1 cellular context compared by ENCODE assay signal in the genomic region with DNA sequence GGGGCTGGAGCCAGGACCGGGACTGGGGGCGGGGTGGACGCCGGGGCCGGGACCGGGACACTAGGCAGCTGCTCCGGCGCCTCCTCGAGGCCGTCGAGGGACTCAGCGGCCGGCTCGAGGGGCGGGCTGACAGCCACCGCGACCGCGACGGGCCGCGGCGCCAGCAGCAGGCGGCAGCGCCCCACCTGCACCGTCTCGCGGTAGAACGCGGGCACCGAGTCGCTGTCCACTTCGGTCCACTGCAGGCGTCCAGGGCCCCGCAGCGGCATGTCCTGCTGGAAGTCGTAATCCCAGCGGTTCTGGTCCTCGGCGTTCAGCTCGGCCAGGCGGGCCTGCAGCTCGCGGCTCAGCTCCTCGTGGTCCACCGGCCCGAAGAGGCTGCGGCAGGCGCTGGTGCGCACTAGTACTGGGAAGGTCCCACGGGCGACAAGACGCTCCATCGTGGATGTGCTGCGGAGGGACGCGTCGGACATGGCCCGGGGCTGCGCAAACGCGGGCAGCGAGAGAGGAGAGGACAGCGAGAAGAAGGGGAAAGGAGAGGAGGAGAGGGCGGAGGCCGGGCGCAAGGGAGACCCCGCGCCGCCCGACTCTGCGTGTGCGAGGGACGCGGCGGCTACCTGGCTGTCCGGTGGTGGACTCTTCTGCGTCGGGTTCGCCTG.
TF ChIP-seq lines count a peak whose summit lies in the region.

No MANE protein-coding gene starts in this region.

TF ChIP-seq in K562, 482 proteins besides CTCF, POLR2A, EP300 and RAD21 (continued from another document and continues in another):
- TF ChIP-seq SMAD4 (CRISPR knock-in tag; conservative IDR thresholded peaks at IDR 0.05) (peak; percentile 79), ARID1B (IDR thresholded peaks at IDR 0.05) (no peak; the same call in 1 of the 2 replicates), ZC3H8 (IDR thresholded peaks at IDR 0.05) (no peak), ZNF668 (CRISPR knock-in tag; IDR thresholded peaks at IDR 0.05) (no peak), RBM25 (IDR thresholded peaks at IDR 0.05; ENCODE audit: low read depth, low read length, severe bottlenecking) (peak; percentile 7), ZNF76 (CRISPR knock-in tag; IDR thresholded peaks at IDR 0.05; ENCODE audit: borderline replicate concordance) (no peak), TBP (optimal IDR thresholded peaks at IDR 0.05; ENCODE audit: low read depth, low read length) (no peak), RNF2 (IDR thresholded peaks at IDR 0.05) (peak; percentile 29; the same call in 1 of the 2 replicates), TRIM28 (IDR thresholded peaks at IDR 0.05) (no peak), POU5F1 (IDR thresholded peaks at IDR 0.05; ENCODE audit: borderline replicate concordance, low read depth, low read length, partially characterized antibody) (no peak), NFE2L1 (tag; IDR thresholded peaks at IDR 0.05; ENCODE audit: borderline replicate concordance, low read depth) (no peak), ILF3 (IDR thresholded peaks at IDR 0.05; ENCODE audit: borderline replicate concordance) (no peak), MBD2 (IDR thresholded peaks at IDR 0.05; ENCODE audit: borderline replicate concordance, low read depth) (no peak), SMAD3 (CRISPR knock-in tag; conservative IDR thresholded peaks at IDR 0.05) (no peak), SREBF2 (CRISPR knock-in tag; IDR thresholded peaks at IDR 0.05) (no peak), MED1 (CRISPR knock-in tag; IDR thresholded peaks at IDR 0.05; ENCODE audit: borderline replicate concordance) (no peak), NUFIP1 (IDR thresholded peaks at IDR 0.05; ENCODE audit: partially characterized antibody) (no peak), ERF (CRISPR knock-in tag; IDR thresholded peaks at IDR 0.05) (no peak), ZBTB17 (CRISPR knock-in tag; IDR thresholded peaks at IDR 0.05) (no peak), TAF7 (tag; IDR thresholded peaks at IDR 0.05) (no peak), SREBF1 (IDR thresholded peaks at IDR 0.05; ENCODE audit: borderline replicate concordance, low read depth, low read length) (no peak), SNIP1 (IDR thresholded peaks at IDR 0.05; ENCODE audit: low read depth) (no peak), CSDE1 (IDR thresholded peaks at IDR 0.05) (no peak), CC2D1A (IDR thresholded peaks at IDR 0.05) (no peak), MLX (CRISPR knock-in tag; conservative IDR thresholded peaks at IDR 0.05) (no peak; a peak in 1 of 4 replicates), ZNF561 (CRISPR knock-in tag; conservative IDR thresholded peaks at IDR 0.05) (no peak), ZBTB33 (CRISPR knock-in tag; IDR thresholded peaks at IDR 0.05) (peak; percentile 92), SMARCA5 (IDR thresholded peaks at IDR 0.05) (0 out of 2 replicates have a peak, but pooled peaks have one; percentile 28), HMGN3 (IDR thresholded peaks at IDR 0.05; ENCODE audit: borderline replicate concordance, extremely low read depth, insufficient read length, low read depth, low read length) (peak; percentile 42), ZNF589 (CRISPR knock-in tag; IDR thresholded peaks at IDR 0.05; ENCODE audit: low read depth) (no peak), ETS2 (tag; IDR thresholded peaks at IDR 0.05; ENCODE audit: borderline replicate concordance, poor library complexity, severe bottlenecking) (no peak), NFE2 (IDR thresholded peaks at IDR 0.05; ENCODE audit: low read depth) (no peak), ZNF212 (CRISPR knock-in tag; IDR thresholded peaks at IDR 0.05) (no peak), ZNF23 (CRISPR knock-in tag; IDR thresholded peaks at IDR 0.05) (no peak), CHD4 (IDR thresholded peaks at IDR 0.05; ENCODE audit: insufficient read depth, insufficient replicate concordance, low read depth, low read length, poor library complexity, severe bottlenecking) (peak; percentile 59), TEAD2 (tag; IDR thresholded peaks at IDR 0.05) (no peak), PHTF2 (CRISPR knock-in tag; IDR thresholded peaks at IDR 0.05) (no peak), TARDBP (IDR thresholded peaks at IDR 0.05) (no peak), ZNF436 (CRISPR knock-in tag; IDR thresholded peaks at IDR 0.05) (no peak), ZNF609 (CRISPR knock-in tag; IDR thresholded peaks at IDR 0.05; ENCODE audit: borderline replicate concordance) (peak; percentile 71; the same call in 1 of the 2 replicates), KLF6 (CRISPR knock-in tag; IDR thresholded peaks at IDR 0.05; ENCODE audit: borderline replicate concordance) (no peak), NR3C1 (CRISPR knock-in tag; IDR thresholded peaks at IDR 0.05) (peak; percentile 94), ZNF146 (CRISPR knock-in tag; IDR thresholded peaks at IDR 0.05; ENCODE audit: unreplicated experiment) (no peak), ZEB2 (IDR thresholded peaks at IDR 0.05) (0 out of 2 replicates have a peak, but pooled peaks have one; percentile 17), TGIF2 (CRISPR knock-in tag; IDR thresholded peaks at IDR 0.05) (peak; percentile 92), HDAC8 (tag; IDR thresholded peaks at IDR 0.05) (no peak; the same call in 1 of the 2 replicates), CGGBP1 (CRISPR knock-in tag; IDR thresholded peaks at IDR 0.05) (no peak), ZNF512 (tag; IDR thresholded peaks at IDR 0.05) (no peak), SMARCB1 (IDR thresholded peaks at IDR 0.05; ENCODE audit: insufficient read length, low read depth) (no peak), ZNF175 (CRISPR knock-in tag; IDR thresholded peaks at IDR 0.05; ENCODE audit: low read depth) (no peak), SOX6 (IDR thresholded peaks at IDR 0.05) (no peak), FOXA3 (CRISPR knock-in tag; conservative IDR thresholded peaks at IDR 0.05 in 1 of 2, IDR thresholded peaks at IDR 0.05 in 1 of 2) (peak in 1 of 2 experiments; percentile 77; a peak in 1 of 4 replicates), XRCC5 (IDR thresholded peaks at IDR 0.05; ENCODE audit: low read depth, low read length) (no peak), RBFOX2 (IDR thresholded peaks at IDR 0.05; ENCODE audit: low read depth, low read length) (no peak), ZNF354B (CRISPR knock-in tag; IDR thresholded peaks at IDR 0.05) (no peak)
- TF ChIP-seq, protein P1, sequence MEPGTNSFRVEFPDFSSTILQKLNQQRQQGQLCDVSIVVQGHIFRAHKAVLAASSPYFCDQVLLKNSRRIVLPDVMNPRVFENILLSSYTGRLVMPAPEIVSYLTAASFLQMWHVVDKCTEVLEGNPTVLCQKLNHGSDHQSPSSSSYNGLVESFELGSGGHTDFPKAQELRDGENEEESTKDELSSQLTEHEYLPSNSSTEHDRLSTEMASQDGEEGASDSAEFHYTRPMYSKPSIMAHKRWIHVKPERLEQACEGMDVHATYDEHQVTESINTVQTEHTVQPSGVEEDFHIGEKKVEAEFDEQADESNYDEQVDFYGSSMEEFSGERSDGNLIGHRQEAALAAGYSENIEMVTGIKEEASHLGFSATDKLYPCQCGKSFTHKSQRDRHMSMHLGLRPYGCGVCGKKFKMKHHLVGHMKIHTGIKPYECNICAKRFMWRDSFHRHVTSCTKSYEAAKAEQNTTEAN (CRISPR knock-in tag; IDR thresholded peaks at IDR 0.05) = 0 out of 2 replicates have a peak, but pooled peaks have one; percentile 93
- TF ChIP-seq, protein P2, sequence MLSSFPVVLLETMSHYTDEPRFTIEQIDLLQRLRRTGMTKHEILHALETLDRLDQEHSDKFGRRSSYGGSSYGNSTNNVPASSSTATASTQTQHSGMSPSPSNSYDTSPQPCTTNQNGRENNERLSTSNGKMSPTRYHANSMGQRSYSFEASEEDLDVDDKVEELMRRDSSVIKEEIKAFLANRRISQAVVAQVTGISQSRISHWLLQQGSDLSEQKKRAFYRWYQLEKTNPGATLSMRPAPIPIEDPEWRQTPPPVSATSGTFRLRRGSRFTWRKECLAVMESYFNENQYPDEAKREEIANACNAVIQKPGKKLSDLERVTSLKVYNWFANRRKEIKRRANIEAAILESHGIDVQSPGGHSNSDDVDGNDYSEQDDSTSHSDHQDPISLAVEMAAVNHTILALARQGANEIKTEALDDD (IDR thresholded peaks at IDR 0.05) = no peak
- TF ChIP-seq, protein P3, sequence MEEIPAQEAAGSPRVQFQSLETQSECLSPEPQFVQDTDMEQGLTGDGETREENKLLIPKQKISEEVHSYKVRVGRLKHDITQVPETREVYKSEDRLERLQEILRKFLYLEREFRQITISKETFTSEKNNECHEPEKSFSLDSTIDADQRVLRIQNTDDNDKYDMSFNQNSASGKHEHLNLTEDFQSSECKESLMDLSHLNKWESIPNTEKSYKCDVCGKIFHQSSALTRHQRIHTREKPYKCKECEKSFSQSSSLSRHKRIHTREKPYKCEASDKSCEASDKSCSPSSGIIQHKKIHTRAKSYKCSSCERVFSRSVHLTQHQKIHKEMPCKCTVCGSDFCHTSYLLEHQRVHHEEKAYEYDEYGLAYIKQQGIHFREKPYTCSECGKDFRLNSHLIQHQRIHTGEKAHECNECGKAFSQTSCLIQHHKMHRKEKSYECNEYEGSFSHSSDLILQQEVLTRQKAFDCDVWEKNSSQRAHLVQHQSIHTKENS (CRISPR knock-in tag; IDR thresholded peaks at IDR 0.05) = no peak
